Comparison of ENCODE assay signal across 22 cellular contexts in genomic region chr5:134462761-134463160, GRCh38. TPM values are rescaled to one million over a fixed set of nuclear protein-coding genes. Genes with fewer than 3 reads are reported as not detected.
A peak's percentile ranks its signal among the peaks of the same experiment; 100 is the strongest.
DNase-seq lines count a peak whose midpoint lies in the region; ATAC-seq and TF ChIP-seq lines count a peak whose summit lies in the region.
"Had no signal": no experiment of that assay in that cellular context is flagged by ENCODE, and none has a peak within 500 bp of the region (broad histone marks: within the 10 kb centered on the region; RNA-seq: fewer than 3 reads in every experiment).

No MANE protein-coding gene starts in this region.

- H3K27ac ChIP-seq in right atrium auricular region (peak overlapping the region; percentile 80 to 99), heart right ventricle (no peak overlapping the region), endodermal cell (ENCODE audit: low read depth, low read length) (no peak overlapping the region), ovary (no peak overlapping the region)
- no peak overlapping the region for H3K27ac ChIP-seq in naive thymus-derived CD4-positive, alpha-beta T cell (ENCODE audit: low read depth, low read length)
- H3K27ac ChIP-seq: transverse colon had no signal

- no peak overlapping the region for H3K9ac ChIP-seq in endodermal cell (ENCODE audit: extremely low read depth, low read length, poor library complexity, severe bottlenecking)

- H3K9me3 ChIP-seq in right atrium auricular region (no peaks in the 10 kb centered on the region), heart right ventricle (no peaks in the 10 kb centered on the region), endodermal cell (ENCODE audit: control insufficient read depth, low read length) (no peaks in the 10 kb centered on the region), ovary (no peaks in the 10 kb centered on the region)
- no peaks in the 10 kb centered on the region for H3K9me3 ChIP-seq in naive thymus-derived CD4-positive, alpha-beta T cell (ENCODE audit: control insufficient read depth in 2 of 3, low read length in 3 of 3)
- H3K9me3 ChIP-seq: A549, HAP-1, mucosa of descending colon, transverse colon had no signal

- no peak for TF ChIP-seq POLR2A in ovary (IDR thresholded peaks at IDR 0.05)

- no peak overlapping the region for H3K4me3 Mint-ChIP-seq in endodermal cell
- H3K4me3 Mint-ChIP-seq in naive thymus-derived CD4-positive, alpha-beta T cell: no peak overlapping the region
- H3K4me3 Mint-ChIP-seq: T-helper 17 cell had no signal

- H3K4me1 ChIP-seq in right atrium auricular region (peaks cover 0 to 70% of the 10 kb centered on the region in 2 donors), heart right ventricle (peaks cover 19 to 55% (median 45%) of the 10 kb centered on the region in 9 donors), endodermal cell (ENCODE audit: control insufficient read depth, insufficient read depth, low read length) (peaks cover 6% of the 10 kb centered on the region), ovary (ENCODE audit: insufficient read depth) (peaks cover 13% of the 10 kb centered on the region)
- H3K4me1 ChIP-seq in naive thymus-derived CD4-positive, alpha-beta T cell (ENCODE audit: control insufficient read depth in 2 of 2, insufficient read depth in 2 of 2, low read length in 2 of 2): peaks cover 8 to 16% of the 10 kb centered on the region in 2 donors

- POLR2A ChIA-PET in naive thymus-derived CD4-positive, alpha-beta T cell (lab: Charles Lee): interaction anchor here (1.7 to 5.1 kb wide), 2 partner anchors 62 to 63 kb away, joined by 4 to 60 read pairs; partner anchors contain the start of gene JADE2

- 83 to 88% methylated on average over 6 of the region's 6 CpGs for WGBS in heart right ventricle, 2 donors
- 84 to 91% methylated on average over 3 to 6 of the region's 6 CpGs for WGBS in endodermal cell (ENCODE audit: insufficient coverage in 1 of 2, insufficient read length in 1 of 2), 2 experiments
- 59 to 73% (median 72%) methylated on average over 6 of the region's 6 CpGs for WGBS in ovary, 3 donors

- TF ChIP-seq CTCF in right atrium auricular region (IDR thresholded peaks at IDR 0.05) (no peak), heart right ventricle (IDR thresholded peaks at IDR 0.05) (no peak), endodermal cell (conservative IDR thresholded peaks at IDR 0.05) (peak; percentile 66), ovary (IDR thresholded peaks at IDR 0.05) (no peak)

- TF ChIP-seq EP300 in ovary (IDR thresholded peaks at IDR 0.05): no peak

- no peaks in the 10 kb centered on the region for H3K27me3 Mint-ChIP-seq in endodermal cell (ENCODE audit: insufficient read depth)
- no peaks in the 10 kb centered on the region for H3K27me3 Mint-ChIP-seq in naive thymus-derived CD4-positive, alpha-beta T cell
- H3K27me3 Mint-ChIP-seq: T-helper 17 cell had no signal

- no peak for DNase-seq in right atrium auricular region (ENCODE audit: low spot score)
- no peak for DNase-seq in heart right ventricle
- peak; percentile 61 for DNase-seq in endodermal cell
- peak; percentile 28 for DNase-seq in mesenteric fat pad (ENCODE audit: low spot score)
- no peak for DNase-seq in NOMO-1 treated with dmso at 0.1 percent for 144 hours (lab: John Stamatoyannopoulos, UW; ENCODE audit: unreplicated experiment)
- DNase-seq in ovary: no peak
- DNase-seq in GM19240 (ENCODE audit: insufficient read length, low spot score): no peak
- no peak for DNase-seq in naive thymus-derived CD4-positive, alpha-beta T cell
- DNase-seq: activated CD4-positive, alpha-beta T cell treated with anti-CD3 and anti-CD28 coated beads for 48 hours; activated naive CD4-positive, alpha-beta T cell treated with anti-CD3 and anti-CD28 coated beads, Interleukin-2, amount 50 U/mL, for 16 hours; activated T-cell treated with anti-CD3 and anti-CD28 coated beads, Interleukin-2, amount 50 U/mL, for 48 hours; DMS53; GF-D8; Kasumi-1; mucosa of descending colon; MV-4-11; NCI-H2171; NCI-H526; T-helper 17 cell; transverse colon had no signal

- H3K4me3 ChIP-seq in right atrium auricular region: no peak overlapping the region
- H3K4me3 ChIP-seq in heart right ventricle: no peak overlapping the region
- H3K4me3 ChIP-seq in endodermal cell (ENCODE audit: low read length): no peak overlapping the region
- no peak overlapping the region for H3K4me3 ChIP-seq in ovary
- no peak overlapping the region for H3K4me3 ChIP-seq in naive thymus-derived CD4-positive, alpha-beta T cell (ENCODE audit: low read length)
- H3K4me3 ChIP-seq: A549, HAP-1, mucosa of descending colon, transverse colon had no signal

- ATAC-seq in heart right ventricle: no peak
- no peak for ATAC-seq in naive thymus-derived CD4-positive, alpha-beta T cell
- ATAC-seq: A549, mucosa of descending colon, T-helper 17 cell had no signal

- no peak overlapping the region for H3K27ac Mint-ChIP-seq in endodermal cell
- H3K27ac Mint-ChIP-seq in naive thymus-derived CD4-positive, alpha-beta T cell: no peak overlapping the region
- H3K27ac Mint-ChIP-seq: T-helper 17 cell had no signal

- no peaks in the 10 kb centered on the region for H3K27me3 ChIP-seq in right atrium auricular region
- H3K27me3 ChIP-seq in heart right ventricle: no peaks in the 10 kb centered on the region
- H3K27me3 ChIP-seq in endodermal cell (ENCODE audit: control insufficient read depth, insufficient read depth, low read length, poor library complexity, severe bottlenecking): no peaks in the 10 kb centered on the region
- H3K27me3 ChIP-seq in ovary: no peaks in the 10 kb centered on the region
- H3K27me3 ChIP-seq in naive thymus-derived CD4-positive, alpha-beta T cell (ENCODE audit: control insufficient read depth in 2 of 2, insufficient read depth in 2 of 2, low read length in 2 of 2): no peaks in the 10 kb centered on the region
- H3K27me3 ChIP-seq: transverse colon had no signal

- intact Hi-C loops in heart right ventricle (cut with DNase I) (loop anchor here in 2 of 10 donors (10.0 kb wide), 2 partner anchors 52 to 62 kb away; partner anchors contain the start of gene JADE2 (in 1 of the 2)), ovary (cut with DNase I) (no loop called here)
- intact Hi-C loops in naive thymus-derived CD4-positive, alpha-beta T cell (cut with micrococcal nuclease): no loop called here

- no peaks in the 10 kb centered on the region for H3K36me3 ChIP-seq in right atrium auricular region
- H3K36me3 ChIP-seq in heart right ventricle: no peaks in the 10 kb centered on the region
- H3K36me3 ChIP-seq in endodermal cell (ENCODE audit: control insufficient read depth, insufficient read depth, low read length): no peaks in the 10 kb centered on the region
- H3K36me3 ChIP-seq in ovary: no peaks in the 10 kb centered on the region
- H3K36me3 ChIP-seq in naive thymus-derived CD4-positive, alpha-beta T cell (ENCODE audit: control insufficient read depth in 2 of 3, insufficient read depth in 3 of 3, low read length in 3 of 3): no peaks in the 10 kb centered on the region
- H3K36me3 ChIP-seq: HAP-1, transverse colon had no signal

- H3K36me3 Mint-ChIP-seq in endodermal cell (ENCODE audit: low read depth): no peaks in the 10 kb centered on the region
- H3K36me3 Mint-ChIP-seq in naive thymus-derived CD4-positive, alpha-beta T cell: no peaks in the 10 kb centered on the region

- H3K4me1 Mint-ChIP-seq in endodermal cell: peaks cover 14% of the 10 kb centered on the region
- peaks cover 7 to 24% (median 17%) of the 10 kb centered on the region in 7 donors for H3K4me1 Mint-ChIP-seq in naive thymus-derived CD4-positive, alpha-beta T cell

- CTCF ChIA-PET in naive thymus-derived CD4-positive, alpha-beta T cell (lab: Charles Lee): interaction anchor here (1.1 kb wide), 1 partner anchor 64 kb away, joined by 3 read pairs; no protein-coding TSS in a partner anchor

- no peaks in the 10 kb centered on the region for H3K9me3 Mint-ChIP-seq in endodermal cell
- H3K9me3 Mint-ChIP-seq in naive thymus-derived CD4-positive, alpha-beta T cell: no peaks in the 10 kb centered on the region

RNA-seq across cellular contexts. Expression of gene CDKN2AIPNL, which starts 51.1 kb away (rescaled TPM):
- total RNA-seq in right atrium auricular region (10 to 100 TPM; 28.2 to 32.8 TPM), heart right ventricle (10 to 100 TPM; 29.1 to 39.8 (median 37.3) TPM), endodermal cell (10 to 100 TPM; 51.8 to 62.0 TPM), mesenteric fat pad (19.5 TPM), ovary (10 to 100 TPM; 12.2 to 18.0 (median 15.3) TPM)
- polyA plus RNA-seq in heart right ventricle (10 to 100 TPM; 33.7 to 87.6 TPM), ovary (10 to 100 TPM; 21.1 to 29.0 TPM)
- polyA plus RNA-seq in endodermal cell (2013, experiment 1 of 2): 52.3 TPM
- 49.5 TPM for polyA plus RNA-seq in endodermal cell (2013, experiment 2 of 2)
- total RNA-seq in naive thymus-derived CD4-positive, alpha-beta T cell: 10 to 100 TPM; 11.5 to 20.8 (median 16.8) TPM
- 10 to 100 TPM; 25.8 to 29.1 TPM for polyA plus RNA-seq in naive thymus-derived CD4-positive, alpha-beta T cell

Comparison
In these comparisons a context has a peak if more than half of its experiments do, and no peak if none do; other contexts are left out.
1. H3K27ac ChIP-seq: peak in right atrium auricular region (2 of 2); none in heart right ventricle (0 of 10), endodermal cell (single experiment), ovary (0 of 2) and naive thymus-derived CD4-positive, alpha-beta T cell (single experiment).
2. DNase-seq: peak in endodermal cell (single experiment) and mesenteric fat pad (single experiment); none in right atrium auricular region (single experiment), heart right ventricle (0 of 2), NOMO-1 treated with dmso at 0.1 percent for 144 hours (single experiment), ovary (0 of 5), GM19240 (single experiment) and naive thymus-derived CD4-positive, alpha-beta T cell (0 of 9).